Comparison of ENCODE assay signal across 9 cellular contexts in the genomic region with DNA sequence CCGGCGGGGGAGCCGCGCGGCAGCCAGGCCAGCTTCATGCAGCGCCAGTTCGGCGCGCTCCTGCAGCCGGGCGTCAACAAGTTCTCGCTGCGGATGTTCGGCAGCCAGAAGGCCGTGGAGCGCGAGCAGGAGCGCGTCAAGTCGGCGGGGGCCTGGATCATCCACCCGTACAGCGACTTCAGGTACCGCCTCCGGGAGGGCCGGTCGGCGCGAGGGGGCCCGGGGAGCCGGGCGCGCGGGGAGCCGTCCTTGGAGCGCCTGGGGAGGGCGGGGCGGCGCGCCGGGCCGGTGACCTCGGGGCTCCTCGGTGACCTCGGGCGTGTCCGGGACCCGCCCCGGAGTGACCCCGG. TPM values are rescaled to one million over a fixed set of nuclear protein-coding genes. Genes with fewer than 3 reads are reported as not detected.
A peak's percentile ranks its signal among the peaks of the same experiment; 100 is the strongest.
DNase-seq lines count a peak whose midpoint lies in the region; ATAC-seq and TF ChIP-seq lines count a peak whose summit lies in the region.
"Had no signal": no experiment of that assay in that cellular context is flagged by ENCODE, and none has a peak within 500 bp of the region (broad histone marks: within the 10 kb centered on the region; RNA-seq: fewer than 3 reads in every experiment).

No MANE protein-coding gene starts in this region.

- TF ChIP-seq CTCF in chondrocyte (IDR thresholded peaks at IDR 0.05), result no peak

- no peaks in the 10 kb centered on the region for H3K9me3 Mint-ChIP-seq in chondrocyte (ENCODE audit: low read depth)
- H3K9me3 Mint-ChIP-seq: CD4-positive, CD25-positive, alpha-beta regulatory T cell had no signal

- peak overlapping the region; percentile 56 for H3K4me3 Mint-ChIP-seq in chondrocyte (ENCODE audit: unreplicated experiment)

- no peak overlapping the region for H3K27ac Mint-ChIP-seq in chondrocyte (ENCODE audit: unreplicated experiment)
- H3K27ac Mint-ChIP-seq: CD4-positive, CD25-positive, alpha-beta regulatory T cell had no signal

- H3K4me1 Mint-ChIP-seq in chondrocyte (ENCODE audit: low read depth), result peaks cover 14% of the 10 kb centered on the region

- ATAC-seq in GM21717 (IDR thresholded peaks at IDR 0.05; ENCODE audit: unreplicated experiment), result no peak
- ATAC-seq in GM18870 (IDR thresholded peaks at IDR 0.05; ENCODE audit: unreplicated experiment), result no peak

- DNase-seq in NCI-H345 (lab: John Stamatoyannopoulos, UW) (peak; percentile 35), NCI-H345 treated with DMSO at 0.1 percent for 48 hours (lab: John Stamatoyannopoulos, UW; ENCODE audit: unreplicated experiment) (no peak), SK-N-MC (ENCODE audit: low read depth, low spot score) (no peak), chondrocyte (ENCODE audit: low spot score) (no peak), skeletal muscle cell (ENCODE audit: low read depth) (no peak), NCI-H1694 (lab: John Stamatoyannopoulos, UW) (no peak)

- no peak overlapping the region for H3K27ac ChIP-seq in SK-N-MC

- H3K4me3 ChIP-seq in SK-N-MC (peak overlapping the region; percentile 52), skeletal muscle cell (ENCODE audit: low read depth, low read length) (peak overlapping the region; percentile 36)

- H3K36me3 ChIP-seq in SK-N-MC (ENCODE audit: insufficient read depth, low read length), result no peaks in the 10 kb centered on the region

- H3K27me3 Mint-ChIP-seq in chondrocyte (ENCODE audit: low read depth), result peaks cover 16% of the 10 kb centered on the region

- H3K9me3 ChIP-seq in SK-N-MC (ENCODE audit: low read depth, low read length), result no peaks in the 10 kb centered on the region

- no peaks in the 10 kb centered on the region for H3K36me3 Mint-ChIP-seq in chondrocyte (ENCODE audit: low read depth)
- H3K36me3 Mint-ChIP-seq: CD4-positive, CD25-positive, alpha-beta regulatory T cell had no signal

- no peak overlapping the region for H3K9ac ChIP-seq in SK-N-MC (ENCODE audit: insufficient read length)

RNA-seq across cellular contexts. Expression of gene HCN2, which starts 0.7 kb away (rescaled TPM):
- 6.2 to 6.8 TPM (median 6.7 TPM) in 3 replicates for total RNA-seq in chondrocyte

RNA-seq across cellular contexts. Expression of gene BSG, which starts 18.0 kb away (rescaled TPM):
- total RNA-seq in chondrocyte, result 440 to 503 TPM (median 452 TPM) in 3 replicates

RNA-seq across cellular contexts. Expression of gene POLRMT, which starts 43.0 kb away (rescaled TPM):
- total RNA-seq in chondrocyte, result 27.3 to 35.8 TPM (median 35.5 TPM) in 3 replicates

RNA-seq across cellular contexts. Expression of gene GZMM, which starts 46.5 kb away (rescaled TPM):
- total RNA-seq in chondrocyte, result not detected in 3 replicates

RNA-seq across cellular contexts. Expression of gene FGF22, which starts 49.3 kb away (rescaled TPM):
- total RNA-seq in chondrocyte, result not detected in 3 replicates
